8 cellular contexts compared by ENCODE assay signal in genomic region chr10:77756319-77757232, GRCh38.
A peak's percentile ranks its signal among the peaks of the same experiment; 100 is the strongest.
DNase-seq lines count a peak whose midpoint lies in the region; ATAC-seq and TF ChIP-seq lines count a peak whose summit lies in the region.

No MANE protein-coding gene starts in this region.

- H3K9me3 ChIP-seq in HCT116 (ENCODE audit: control insufficient read depth in 1 of 2, insufficient read depth in 1 of 2, low read depth in 1 of 2, low read length in 2 of 2) = no peaks in the 10 kb centered on the region

- H3K4me2 ChIP-seq in HCT116 (ENCODE audit: low read length) = no peak overlapping the region

- H3K9me2 ChIP-seq in HCT116 (ENCODE audit: insufficient read depth) = no peaks in the 10 kb centered on the region

- H3K36me3 ChIP-seq in HCT116 (ENCODE audit: control insufficient read depth in 1 of 2, insufficient read depth in 2 of 2, low read length in 2 of 2) (no peaks in the 10 kb centered on the region), brain microvascular endothelial cell (replicated peaks) (no peaks in the 10 kb centered on the region)

- H3K79me2 ChIP-seq in HCT116 (ENCODE audit: insufficient read depth, low read length) = no peaks in the 10 kb centered on the region

- DNase-seq in NCI-H1436 (lab: John Stamatoyannopoulos, UW) (peak; percentile 66), NCI-H1436 treated with DMSO at 0.1 percent for 48 hours (lab: John Stamatoyannopoulos, UW) (no peak), HCT116 (ENCODE audit: low read depth, low spot score) (peak; percentile 47), NCI-H446 treated with DMSO at 0.1 percent for 48 hours (lab: John Stamatoyannopoulos, UW) (peak; percentile 34), brain microvascular endothelial cell (peak; percentile 83), left lobe of liver (ENCODE audit: low spot score) (no peak)
- DNase-seq in activated CD4-positive, CD25-positive, alpha-beta regulatory T cell (lab: John Stamatoyannopoulos, UW) = no peak

- in situ Hi-C loops in brain microvascular endothelial cell (cut with HindIII; ENCODE audit: low pct_ligation_motif_present, low sequenced_read_pairs) = no loop called here

- CTCF ChIA-PET in HCT116 (lab: Charles Lee) = interaction anchor here (0.6 to 1.8 kb wide), 13 partner anchors 12 to 592 kb away, joined by 3 to 50 read pairs (median 3); no protein-coding TSS in a partner anchor

- TF ChIP-seq CTCF in HCT116 (IDR thresholded peaks at IDR 0.05 in 2 of 3, conservative IDR thresholded peaks at IDR 0.05 in 1 of 3; ENCODE audit: borderline replicate concordance in 1 of 3, insufficient read depth in 1 of 3, low read depth in 2 of 3, low read length in 2 of 3) (peak; percentile 77 to 92 (median 81); a peak in 5 of 6 replicates), brain microvascular endothelial cell (IDR thresholded peaks at IDR 0.05; ENCODE audit: low read depth, low read length, missing control alignments) (peak; percentile 94)

- H3K27me3 ChIP-seq in HCT116 (ENCODE audit: insufficient read depth, low read length) = no peaks in the 10 kb centered on the region
- H3K27me3 ChIP-seq in brain microvascular endothelial cell (replicated peaks) = no peaks in the 10 kb centered on the region

- no peaks in the 10 kb centered on the region for H4K20me1 ChIP-seq in HCT116 (ENCODE audit: insufficient read depth)

- POLR2A ChIA-PET in HCT116 (lab: Charles Lee) = no interaction called here

- ATAC-seq in HCT116 (peak; percentile 99), left lobe of liver (peak; percentile 74), GM19452 (IDR thresholded peaks at IDR 0.05; ENCODE audit: unreplicated experiment) (no peak)

- peak; percentile 81 for TF ChIP-seq RAD21 in HCT116 (IDR thresholded peaks at IDR 0.05; ENCODE audit: low read depth)

- H2AFZ ChIP-seq in HCT116 (ENCODE audit: low read depth, low read length, poor library complexity, severe bottlenecking) = no peak overlapping the region

- no peak overlapping the region for H3K9ac ChIP-seq in HCT116 (ENCODE audit: low read length)

- RAD21 ChIA-PET in HCT116 (lab: Charles Lee; ENCODE audit: low non-redundant PET in 1 of 2, low total read pairs in 2 of 2, uncharacterized antibody in 2 of 2, unreplicated experiment in 2 of 2) = interaction anchor here (0.6 to 1.1 kb wide), 3 partner anchors 69 to 583 kb away, joined by 3 read pairs; no protein-coding TSS in a partner anchor

- no peak overlapping the region for H3K27ac ChIP-seq in HCT116 (ENCODE audit: low read depth, low read length)
- no peak overlapping the region for H3K27ac ChIP-seq in brain microvascular endothelial cell

- no peak for TF ChIP-seq POLR2A in HCT116 (IDR thresholded peaks at IDR 0.05; ENCODE audit: borderline replicate concordance, extremely low read depth, insufficient read depth, insufficient read length)

- H3K4me3 ChIP-seq in HCT116 (replicated peaks in 1 of 2; ENCODE audit: low read depth in 1 of 2, low read length in 2 of 2) (no peak overlapping the region), brain microvascular endothelial cell (ENCODE audit: low read depth, low read length) (no peak overlapping the region)

- no TSS peak for BruUV-seq in HCT116 (replicated peaks; lab: Mats Ljungman, UMichigan)

- intact Hi-C loops in HCT116 (cut with micrococcal nuclease) = loop anchor here (1.0 to 5.0 kb wide), 2 partner anchors 41 to 584 kb away; no protein-coding TSS in a partner anchor

- no peaks in the 10 kb centered on the region for H3K4me1 ChIP-seq in HCT116 (ENCODE audit: control insufficient read depth in 1 of 2, insufficient read depth in 2 of 2, low read length in 2 of 2)

TF ChIP-seq in HCT116, 20 proteins besides CTCF, POLR2A, EP300 and RAD21:
- TF ChIP-seq EZH2phosphoT487 (IDR thresholded peaks at IDR 0.05; ENCODE audit: borderline replicate concordance) (no peak), MAX (IDR thresholded peaks at IDR 0.05) (no peak), CBX3 (IDR thresholded peaks at IDR 0.05; ENCODE audit: low read depth) (no peak), SP1 (IDR thresholded peaks at IDR 0.05; ENCODE audit: low read depth) (no peak), SRF (IDR thresholded peaks at IDR 0.05; ENCODE audit: low read depth) (no peak), REST (IDR thresholded peaks at IDR 0.05; ENCODE audit: low read depth) (no peak), YY1 (IDR thresholded peaks at IDR 0.05; ENCODE audit: extremely low read depth, insufficient replicate concordance, low read depth, low read length) (no peak)

Comparison
In these comparisons a context has a peak if more than half of its experiments do, and no peak if none do; other contexts are left out.
1. DNase-seq: peak in NCI-H1436 (single experiment), HCT116 (single experiment), NCI-H446 treated with DMSO at 0.1 percent for 48 hours (single experiment) and brain microvascular endothelial cell (single experiment); none in NCI-H1436 treated with DMSO at 0.1 percent for 48 hours (single experiment), left lobe of liver (single experiment) and activated CD4-positive, CD25-positive, alpha-beta regulatory T cell (0 of 4).